8 cellular contexts compared by ENCODE assay signal in the genomic region with DNA sequence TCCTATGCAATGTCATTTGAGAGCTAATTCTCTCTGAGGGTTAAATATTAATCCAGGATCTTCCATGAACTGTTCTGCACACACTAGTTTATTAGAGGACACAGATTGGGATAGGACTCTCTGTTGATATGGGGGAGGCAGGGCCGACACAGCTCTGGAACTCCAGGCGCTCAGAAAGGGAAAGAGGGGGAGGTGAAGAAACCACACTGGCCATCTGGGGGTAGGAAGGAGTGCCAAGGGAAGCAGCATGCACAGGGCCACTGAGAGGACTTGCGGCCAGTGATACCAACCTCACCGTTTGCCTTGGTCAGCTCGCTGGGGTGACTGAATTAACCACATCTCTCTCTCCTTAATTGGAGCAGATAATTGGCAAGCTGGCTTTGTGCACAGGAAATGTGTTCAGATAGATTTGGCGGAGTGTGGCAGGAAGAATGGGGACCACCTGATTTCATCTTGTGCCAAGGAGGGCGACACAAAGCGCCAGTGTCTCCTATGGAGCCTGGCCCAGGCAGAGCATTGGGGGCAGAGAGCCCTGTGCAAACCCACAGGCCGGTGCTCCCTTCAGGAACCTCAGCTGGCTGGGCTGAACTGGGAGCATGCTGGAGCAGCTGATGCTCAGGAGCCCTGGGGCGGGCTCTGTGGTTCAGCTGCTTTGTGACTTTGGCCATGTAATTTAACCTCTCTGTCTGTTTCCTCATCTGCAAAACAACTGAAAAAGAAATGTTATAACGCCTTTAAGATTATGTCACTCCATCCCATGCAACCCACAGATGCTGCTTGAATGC. TPM values are rescaled to one million over a fixed set of nuclear protein-coding genes. Genes with fewer than 3 reads are reported as not detected.
A peak's percentile ranks its signal among the peaks of the same experiment; 100 is the strongest.
DNase-seq lines count a peak whose midpoint lies in the region; ATAC-seq lines count a peak whose summit lies in the region.

No MANE protein-coding gene starts in this region.

- H3K4me3 ChIP-seq in CD8-positive, alpha-beta memory T cell (ENCODE audit: low read length): no peak overlapping the region
- no peak overlapping the region for H3K4me3 ChIP-seq in naive thymus-derived CD4-positive, alpha-beta T cell (ENCODE audit: low read length)

- no peaks in the 10 kb centered on the region for H3K36me3 Mint-ChIP-seq in CD8-positive, alpha-beta memory T cell
- H3K36me3 Mint-ChIP-seq in dendritic cell treated with granulocyte-macrophage colony-stimulating factor and Interleukin-4, amounts not matched to agents 40 ng/mL and 50 ng/mL, for 4 days (ENCODE audit: low read depth): no peaks in the 10 kb centered on the region
- H3K36me3 Mint-ChIP-seq in naive thymus-derived CD4-positive, alpha-beta T cell: peaks cover 0 to 2% (median 0%) of the 10 kb centered on the region in 5 donors

- H3K9me3 ChIP-seq in CD8-positive, alpha-beta memory T cell (ENCODE audit: low read length): no peaks in the 10 kb centered on the region
- no peaks in the 10 kb centered on the region for H3K9me3 ChIP-seq in naive thymus-derived CD4-positive, alpha-beta T cell (ENCODE audit: control insufficient read depth in 2 of 3, low read length in 3 of 3)

- intact Hi-C loops in dendritic cell treated with granulocyte-macrophage colony-stimulating factor and Interleukin-4, amounts not matched to agents 40 ng/mL and 50 ng/mL, for 4 days (cut with micrococcal nuclease): no loop called here
- intact Hi-C loops in naive thymus-derived CD4-positive, alpha-beta T cell (cut with micrococcal nuclease): loop anchor here in 1 of 2 donors (1.0 to 5.0 kb wide), 2 partner anchors 33 to 71 kb away; no protein-coding TSS in a partner anchor

- peak overlapping the region in 4 of 8 donors; percentile 23 to 80 (median 35) for H3K27ac Mint-ChIP-seq in CD8-positive, alpha-beta memory T cell
- peak overlapping the region; percentile 69 for H3K27ac Mint-ChIP-seq in dendritic cell treated with granulocyte-macrophage colony-stimulating factor and Interleukin-4, amounts not matched to agents 40 ng/mL and 50 ng/mL, for 4 days
- peak overlapping the region; percentile 23 to 90 (median 63) for H3K27ac Mint-ChIP-seq in naive thymus-derived CD4-positive, alpha-beta T cell

- H3K9me3 Mint-ChIP-seq in CD8-positive, alpha-beta memory T cell: no peaks in the 10 kb centered on the region
- no peaks in the 10 kb centered on the region for H3K9me3 Mint-ChIP-seq in dendritic cell treated with granulocyte-macrophage colony-stimulating factor and Interleukin-4, amounts not matched to agents 40 ng/mL and 50 ng/mL, for 4 days
- H3K9me3 Mint-ChIP-seq in naive thymus-derived CD4-positive, alpha-beta T cell: peaks cover 0 to 4% (median 0%) of the 10 kb centered on the region in 11 donors

- no peak for DNase-seq in CD8-positive, alpha-beta memory T cell
- DNase-seq in Kasumi-1 (lab: John Stamatoyannopoulos, UW) (peak; percentile 36 to 49), NCI-H510A (lab: John Stamatoyannopoulos, UW) (no peak), SW 1271 (lab: John Stamatoyannopoulos, UW) (no peak)
- DNase-seq in naive thymus-derived CD4-positive, alpha-beta T cell: peak in 1 of 9 donors; percentile 39

- ATAC-seq in naive thymus-derived CD4-positive, alpha-beta T cell: peak; percentile 33
- ATAC-seq in HG03432 (IDR thresholded peaks at IDR 0.05; ENCODE audit: unreplicated experiment) (no peak), GM18861 (IDR thresholded peaks at IDR 0.05; ENCODE audit: unreplicated experiment) (no peak)

- POLR2A ChIA-PET in CD8-positive, alpha-beta memory T cell (lab: Charles Lee): no interaction called here
- POLR2A ChIA-PET in naive thymus-derived CD4-positive, alpha-beta T cell (lab: Charles Lee): interaction anchor here (0.5 to 1.0 kb wide), 2 partner anchors 60 to 511 kb away, joined by 3 to 4 read pairs; no protein-coding TSS in a partner anchor

- peak overlapping the region in 4 of 7 donors; percentile 10 to 57 (median 48) for H3K4me3 Mint-ChIP-seq in CD8-positive, alpha-beta memory T cell
- no peak overlapping the region for H3K4me3 Mint-ChIP-seq in dendritic cell treated with granulocyte-macrophage colony-stimulating factor and Interleukin-4, amounts not matched to agents 40 ng/mL and 50 ng/mL, for 4 days
- H3K4me3 Mint-ChIP-seq in naive thymus-derived CD4-positive, alpha-beta T cell: peak overlapping the region; percentile 18 to 69 (median 56)

- H3K36me3 ChIP-seq in CD8-positive, alpha-beta memory T cell (ENCODE audit: insufficient read depth, low read length): no peaks in the 10 kb centered on the region
- H3K36me3 ChIP-seq in naive thymus-derived CD4-positive, alpha-beta T cell (ENCODE audit: control insufficient read depth in 2 of 3, insufficient read depth in 3 of 3, low read length in 3 of 3): no peaks in the 10 kb centered on the region

- CTCF ChIA-PET in CD8-positive, alpha-beta memory T cell (lab: Charles Lee): interaction anchor here (0.7 to 1.5 kb wide), 4 partner anchors 8 to 556 kb away, joined by 3 to 4 read pairs (median 3); no protein-coding TSS in a partner anchor
- CTCF ChIA-PET in naive thymus-derived CD4-positive, alpha-beta T cell (lab: Charles Lee): interaction anchor here (0.6 to 1.5 kb wide), 6 partner anchors 11 to 557 kb away, joined by 3 to 5 read pairs (median 3); no protein-coding TSS in a partner anchor

- no peak overlapping the region for H3K27ac ChIP-seq in CD8-positive, alpha-beta memory T cell (ENCODE audit: low read depth, low read length)
- no peak overlapping the region for H3K27ac ChIP-seq in naive thymus-derived CD4-positive, alpha-beta T cell (ENCODE audit: low read depth, low read length)

- H3K27me3 ChIP-seq in CD8-positive, alpha-beta memory T cell (ENCODE audit: insufficient read depth, low read length, poor library complexity, severe bottlenecking): no peaks in the 10 kb centered on the region
- no peaks in the 10 kb centered on the region for H3K27me3 ChIP-seq in naive thymus-derived CD4-positive, alpha-beta T cell (ENCODE audit: control insufficient read depth in 2 of 2, insufficient read depth in 2 of 2, low read length in 2 of 2)

- H3K27me3 Mint-ChIP-seq in CD8-positive, alpha-beta memory T cell: peaks cover 3 to 13% of the 10 kb centered on the region in 2 donors
- H3K27me3 Mint-ChIP-seq in dendritic cell treated with granulocyte-macrophage colony-stimulating factor and Interleukin-4, amounts not matched to agents 40 ng/mL and 50 ng/mL, for 4 days: no peaks in the 10 kb centered on the region
- H3K27me3 Mint-ChIP-seq in naive thymus-derived CD4-positive, alpha-beta T cell: no peaks in the 10 kb centered on the region

- H3K4me1 ChIP-seq in CD8-positive, alpha-beta memory T cell (ENCODE audit: insufficient read depth, low read length): peaks cover 16% of the 10 kb centered on the region
- peaks cover 0 to 17% of the 10 kb centered on the region in 2 donors for H3K4me1 ChIP-seq in naive thymus-derived CD4-positive, alpha-beta T cell (ENCODE audit: control insufficient read depth in 2 of 2, insufficient read depth in 2 of 2, low read length in 2 of 2)

- peaks cover 22 to 26% (median 24%) of the 10 kb centered on the region in 3 donors for H3K4me1 Mint-ChIP-seq in CD8-positive, alpha-beta memory T cell
- peaks cover 17% of the 10 kb centered on the region for H3K4me1 Mint-ChIP-seq in dendritic cell treated with granulocyte-macrophage colony-stimulating factor and Interleukin-4, amounts not matched to agents 40 ng/mL and 50 ng/mL, for 4 days (ENCODE audit: low read depth)
- peaks cover 23 to 43% (median 37%) of the 10 kb centered on the region in 7 donors for H3K4me1 Mint-ChIP-seq in naive thymus-derived CD4-positive, alpha-beta T cell

RNA-seq across cellular contexts. Expression of gene PPP1R21, which starts 25.4 kb away (rescaled TPM):
- 10 to 100 TPM; 18.1 to 18.8 TPM for total RNA-seq in CD8-positive, alpha-beta memory T cell
- 18.2 TPM for polyA plus RNA-seq in CD8-positive, alpha-beta memory T cell
- total RNA-seq in naive thymus-derived CD4-positive, alpha-beta T cell: 10 to 100 TPM; 37.8 to 43.0 (median 38.6) TPM
- 10 to 100 TPM; 21.2 to 25.8 TPM for polyA plus RNA-seq in naive thymus-derived CD4-positive, alpha-beta T cell

Comparison
In these comparisons a context has a peak if more than half of its experiments do, and no peak if none do; other contexts are left out.
1. DNase-seq: peak in Kasumi-1 (2 of 2); none in CD8-positive, alpha-beta memory T cell (0 of 5), NCI-H510A (single experiment) and SW 1271 (0 of 2).